ENCODE assay signal across 8 cellular contexts in the genomic region with DNA sequence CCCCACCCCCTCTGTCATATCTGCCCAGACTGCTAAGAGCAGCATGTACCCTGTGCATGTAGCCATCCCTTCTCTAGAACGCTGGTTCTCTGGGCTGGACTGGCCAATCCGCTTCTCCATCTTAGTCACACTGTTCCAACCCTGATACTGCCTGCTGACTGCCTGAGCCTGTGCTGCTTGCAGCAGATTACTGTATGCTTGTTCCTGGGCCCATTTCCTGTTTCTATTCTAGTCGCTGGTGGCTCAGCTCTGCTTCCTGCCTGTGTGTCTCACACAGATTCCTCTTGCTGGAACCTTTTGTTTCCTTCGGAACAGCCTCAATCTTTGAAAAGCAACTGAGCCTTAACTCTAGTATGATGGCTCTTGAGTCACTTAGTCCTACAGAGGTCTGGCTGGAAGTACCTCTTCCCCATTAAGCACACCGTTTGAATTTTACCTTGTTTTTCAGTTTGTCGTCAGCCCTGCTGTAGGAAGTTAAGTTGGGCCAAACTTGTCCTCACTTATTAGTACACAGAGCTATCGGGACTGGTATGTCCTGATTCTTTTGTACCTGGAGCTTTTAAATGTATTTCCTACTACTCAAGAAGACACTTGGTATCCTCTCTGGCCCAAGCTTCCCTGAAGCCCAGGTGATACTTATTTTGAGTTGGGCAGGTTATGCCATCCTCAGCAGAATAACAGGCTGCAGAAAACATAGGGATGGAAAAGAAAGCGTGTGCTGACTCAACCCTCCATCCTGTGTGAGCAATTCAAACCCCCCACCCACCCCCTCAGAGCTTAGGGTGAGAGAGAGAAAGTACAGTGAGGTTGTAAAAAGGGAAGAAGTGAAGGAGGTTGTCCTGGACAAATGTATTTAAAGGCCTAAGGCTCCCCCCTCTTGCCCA. TPM values are rescaled to one million over a fixed set of nuclear protein-coding genes. Genes with fewer than 3 reads are reported as not detected.
A peak's percentile ranks its signal among the peaks of the same experiment; 100 is the strongest.
DNase-seq lines count a peak whose midpoint lies in the region; ATAC-seq and TF ChIP-seq lines count a peak whose summit lies in the region.

No MANE protein-coding gene starts in this region.

- peak in 1 of 2 donors; percentile 82 for TF ChIP-seq EP300 in tibial nerve (IDR thresholded peaks at IDR 0.05)

- ATAC-seq in GM19043 (IDR thresholded peaks at IDR 0.05; ENCODE audit: low read depth, unreplicated experiment) (peak; percentile 97), HG03342 (IDR thresholded peaks at IDR 0.05; ENCODE audit: unreplicated experiment) (peak; percentile 96)

- TF ChIP-seq POLR2A in tibial nerve (IDR thresholded peaks at IDR 0.05): no peak

- DNase-seq in AG10803 (ENCODE audit: low read depth) (peak; percentile 81), RPMI8226 (peak; percentile 98), foreskin melanocyte (peak; percentile 94), tibial nerve (ENCODE audit: low spot score in 2 of 2) (peak in 1 of 2 donors; percentile 65)
- DNase-seq in activated T-helper 9 cell treated with anti-CD3 and anti-CD28 coated beads, Interleukin-2, amount 50 U/mL, for 16 hours (ENCODE audit: low read depth): peak; percentile 60

- H3K36me3 ChIP-seq in parathyroid adenoma (ENCODE audit: control insufficient read depth, insufficient read depth, low read length): no peaks in the 10 kb centered on the region
- H3K36me3 ChIP-seq in tibial nerve: peaks cover 0 to 60% (median 7%) of the 10 kb centered on the region in 3 donors

- H3K9ac ChIP-seq in parathyroid adenoma: no peak overlapping the region

- H3K27me3 ChIP-seq in parathyroid adenoma (ENCODE audit: control insufficient read depth, insufficient read depth, low read length) (no peaks in the 10 kb centered on the region), tibial nerve (no peaks in the 10 kb centered on the region)

- H3K9me3 ChIP-seq in parathyroid adenoma (ENCODE audit: control insufficient read depth, low read length): no peaks in the 10 kb centered on the region
- H3K9me3 ChIP-seq in tibial nerve: no peaks in the 10 kb centered on the region

- H2AFZ ChIP-seq in parathyroid adenoma: no peak overlapping the region

- H3K4me1 ChIP-seq in parathyroid adenoma: peaks cover 6% of the 10 kb centered on the region
- H3K4me1 ChIP-seq in tibial nerve: peaks cover 0 to 93% (median 36%) of the 10 kb centered on the region in 4 donors

- H3K27ac ChIP-seq in parathyroid adenoma (peak overlapping the region; percentile 41), tibial nerve (peak overlapping the region in 3 of 4 donors; percentile 53 to 70 (median 66))

- 49 to 53% methylated on average over 8 of the region's 8 CpGs for WGBS in tibial nerve, 2 donors

- TF ChIP-seq CTCF in AG10803 (conservative IDR thresholded peaks at IDR 0.05; ENCODE audit: low read length) (no peak), parathyroid adenoma (IDR thresholded peaks at IDR 0.05) (no peak), tibial nerve (IDR thresholded peaks at IDR 0.05) (no peak)

- no peak overlapping the region for H3K4me3 ChIP-seq in AG10803 (ENCODE audit: low read length)
- H3K4me3 ChIP-seq in parathyroid adenoma (ENCODE audit: low read depth, low read length): peak overlapping the region; percentile 11
- H3K4me3 ChIP-seq in tibial nerve: no peak overlapping the region

- H3K4me2 ChIP-seq in parathyroid adenoma (ENCODE audit: low read length): peak overlapping the region; percentile 19

- H3K79me2 ChIP-seq in parathyroid adenoma: peaks cover 17% of the 10 kb centered on the region

RNA-seq across cellular contexts. Expression of a gene that starts 43.4 kb away (rescaled TPM):
- total RNA-seq in tibial nerve: 10 to 100 TPM in 3 of 4 donors, 1 to 10 TPM in 1; 9.3 to 22.2 (median 17.6) TPM

RNA-seq across cellular contexts. Expression of a gene that starts 48.5 kb away (rescaled TPM):
- total RNA-seq in tibial nerve: 10 to 100 TPM; 49.6 to 90.0 (median 54.3) TPM
